In the genomic region with DNA sequence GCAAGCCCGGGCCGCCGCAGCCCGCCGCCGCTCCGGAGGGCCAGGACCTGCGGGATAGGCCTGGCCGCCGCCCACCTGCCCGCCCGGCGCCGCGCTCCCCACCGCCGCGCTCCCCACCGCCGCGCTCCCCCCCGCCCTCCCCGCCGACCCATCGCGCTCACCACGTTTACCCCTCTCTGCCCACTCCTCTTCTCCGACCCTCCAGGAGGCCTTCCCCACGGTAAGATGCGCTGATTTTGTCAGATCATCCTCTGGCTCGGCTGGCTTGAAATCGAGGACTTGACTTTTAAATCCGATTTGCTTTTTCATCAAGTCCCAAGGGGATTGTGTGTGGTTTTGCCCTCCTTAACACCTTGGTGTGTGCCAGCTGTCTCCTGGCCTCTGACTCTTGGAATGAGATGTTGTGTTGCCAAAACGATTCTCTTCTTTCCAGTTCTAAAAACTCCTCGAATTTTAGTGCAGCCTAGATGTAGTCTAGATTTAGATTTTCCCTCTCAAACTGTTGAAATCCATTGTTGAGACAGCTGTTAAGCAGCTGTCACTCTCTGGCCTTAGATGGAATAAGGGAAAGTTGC, we compare ENCODE assay signal across 8 cellular contexts. TPM values are rescaled to one million over a fixed set of nuclear protein-coding genes. Genes with fewer than 3 reads are reported as not detected.
DNase-seq lines count a peak whose midpoint lies in the region; ATAC-seq lines count a peak whose summit lies in the region.

No MANE protein-coding gene starts in this region.

- H3K4me1 Mint-ChIP-seq in naive B cell: peaks cover 18 to 39% (median 23%) of the 10 kb centered on the region in 3 donors

- H3K4me3 Mint-ChIP-seq in naive B cell: peak overlapping the region; percentile 88 to 99 (median 94)

- DNase-seq in DMS53 (lab: John Stamatoyannopoulos, UW): peak; percentile 40
- no peak for DNase-seq in DMS53 treated with DMSO at 0.1 percent for 48 hours (lab: John Stamatoyannopoulos, UW; ENCODE audit: unreplicated experiment)
- DNase-seq in NCI-H2171 (lab: John Stamatoyannopoulos, UW): peak; percentile 40
- peak; percentile 39 for DNase-seq in dermis blood vessel endothelial cell
- DNase-seq in naive B cell: peak; percentile 19
- no peak for DNase-seq in NCI-H2029 (lab: John Stamatoyannopoulos, UW)

- H3K36me3 Mint-ChIP-seq in naive B cell: peaks cover 8 to 14% of the 10 kb centered on the region in 2 donors

- peak overlapping the region; percentile 90 to 99 (median 96) for H3K27ac Mint-ChIP-seq in naive B cell

- ATAC-seq in naive B cell (ENCODE audit: low read depth in 2 of 2) (peak; percentile 2 to 5), GM18858 (IDR thresholded peaks at IDR 0.05; ENCODE audit: unreplicated experiment) (no peak), GM21367 (IDR thresholded peaks at IDR 0.05; ENCODE audit: unreplicated experiment) (no peak)

- no peaks in the 10 kb centered on the region for H3K27me3 Mint-ChIP-seq in naive B cell

- no peaks in the 10 kb centered on the region for H3K9me3 Mint-ChIP-seq in naive B cell

RNA-seq across cellular contexts. Expression of gene POM121, which starts 0.7 kb away (rescaled TPM):
- 5.4 and 10.2 TPM in 2 replicates for total RNA-seq in dermis blood vessel endothelial cell
- 10 to 100 TPM in 4 of 6 donors, 1 to 10 TPM in 2; 4.6 to 18.8 (median 10.1) TPM for polyA plus RNA-seq in naive B cell (ENCODE audit: low read depth in 6 of 6)

RNA-seq across cellular contexts. Expression of gene TRIM74, which starts 43.6 kb away (rescaled TPM):
- total RNA-seq in dermis blood vessel endothelial cell: 0.51 TPM in 1 of 2 replicates, not detected in the other
- under 1 TPM in 1 of 6 donors, not detected in 5; 0.31 TPM for polyA plus RNA-seq in naive B cell (ENCODE audit: low read depth in 6 of 6)

Comparison
In these comparisons a context has a peak if more than half of its experiments do, and no peak if none do; other contexts are left out.
1. DNase-seq: peak in DMS53 (single experiment), NCI-H2171 (single experiment), dermis blood vessel endothelial cell (single experiment) and naive B cell (single experiment); none in DMS53 treated with DMSO at 0.1 percent for 48 hours (single experiment) and NCI-H2029 (single experiment).
2. ATAC-seq: peak in naive B cell (2 of 2); none in GM18858 (single experiment) and GM21367 (single experiment).